Comparison of ENCODE assay signal across 8 cellular contexts in the genomic region with DNA sequence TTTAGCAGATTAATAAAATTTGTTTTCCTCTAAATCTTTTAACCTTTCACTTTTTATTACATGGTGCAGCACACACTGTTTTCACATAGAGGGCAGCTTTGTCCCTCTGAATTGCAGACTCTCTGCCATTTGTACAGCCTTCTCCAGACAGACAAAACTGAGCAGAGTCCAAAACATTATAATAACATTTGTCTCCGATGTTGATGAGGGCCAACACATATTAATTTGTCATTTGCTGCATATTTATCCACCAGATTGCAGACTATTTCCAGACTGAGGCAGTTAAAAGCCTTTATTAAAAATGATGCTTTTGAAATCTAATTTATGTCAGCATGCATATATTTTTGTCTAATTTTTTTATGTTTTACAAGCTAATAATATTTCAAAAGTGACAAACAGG.
DNase-seq lines count a peak whose midpoint lies in the region; ATAC-seq and TF ChIP-seq lines count a peak whose summit lies in the region.

No MANE protein-coding gene starts in this region.

- H3K27ac Mint-ChIP-seq in endodermal cell (no peak overlapping the region), osteocyte (ENCODE audit: unreplicated experiment) (no peak overlapping the region)

- WGBS in endodermal cell (ENCODE audit: insufficient coverage in 1 of 2, insufficient read length in 1 of 2), 2 experiments, result 65% methylated on average over 1 of the region's 1 CpG; no CpG with 5 or more reads in 1 of the 2 experiments
- 6% methylated on average over 1 of the region's 1 CpG for WGBS in prostate gland

- TF ChIP-seq RAD21 in Ishikawa (IDR thresholded peaks at IDR 0.05; ENCODE audit: low read depth), result peak; percentile 40; the same call in 1 of the 2 replicates

- peak; percentile 63 for DNase-seq in NCI-H82 (lab: John Stamatoyannopoulos, UW)
- no peak for DNase-seq in endodermal cell
- no peak for DNase-seq in osteocyte (ENCODE audit: extremely low spot score, unreplicated experiment)
- DNase-seq in mucosa of gallbladder (ENCODE audit: low spot score), result no peak
- no peak for DNase-seq in upper lobe of right lung
- no peak for DNase-seq in stimulated activated CD4-positive, alpha-beta T cell treated with anti-CD3 and anti-CD28 coated beads, Interleukin-15, amount 100 ng/mL, for 24 hours
- DNase-seq in prostate gland (ENCODE audit: low spot score), result no peak

- intact Hi-C loops in upper lobe of right lung (cut with DNase I) (no loop called here), prostate gland (cut with DNase I) (no loop called here)

- H3K36me3 Mint-ChIP-seq in endodermal cell (ENCODE audit: low read depth) (peaks cover 3% of the 10 kb centered on the region), osteocyte (ENCODE audit: unreplicated experiment) (no peaks in the 10 kb centered on the region)

- H3K4me1 ChIP-seq in endodermal cell (ENCODE audit: control insufficient read depth, insufficient read depth, low read length), result no peaks in the 10 kb centered on the region
- no peaks in the 10 kb centered on the region for H3K4me1 ChIP-seq in upper lobe of right lung
- no peaks in the 10 kb centered on the region for H3K4me1 ChIP-seq in prostate gland (replicated peaks)

- H3K9me3 ChIP-seq in endodermal cell (ENCODE audit: control insufficient read depth, low read length) (peaks cover 26% of the 10 kb centered on the region), upper lobe of right lung (no peaks in the 10 kb centered on the region), prostate gland (no peaks in the 10 kb centered on the region)

- H3K27me3 ChIP-seq in endodermal cell (ENCODE audit: control insufficient read depth, insufficient read depth, low read length, poor library complexity, severe bottlenecking) (no peaks in the 10 kb centered on the region), upper lobe of right lung (no peaks in the 10 kb centered on the region), prostate gland (replicated peaks; ENCODE audit: insufficient read depth) (no peaks in the 10 kb centered on the region)

- peaks cover 19% of the 10 kb centered on the region for H3K9me3 Mint-ChIP-seq in endodermal cell
- H3K9me3 Mint-ChIP-seq in osteocyte (ENCODE audit: unreplicated experiment), result peaks cover 11% of the 10 kb centered on the region

- H3K27me3 Mint-ChIP-seq in endodermal cell (ENCODE audit: insufficient read depth) (no peaks in the 10 kb centered on the region), osteocyte (ENCODE audit: unreplicated experiment) (no peaks in the 10 kb centered on the region)

- H3K4me3 ChIP-seq in endodermal cell (ENCODE audit: low read length), result no peak overlapping the region
- no peak overlapping the region for H3K4me3 ChIP-seq in upper lobe of right lung
- H3K4me3 ChIP-seq in prostate gland, result no peak overlapping the region

- no peak overlapping the region for H3K27ac ChIP-seq in endodermal cell (ENCODE audit: low read depth, low read length)
- H3K27ac ChIP-seq in upper lobe of right lung, result no peak overlapping the region
- no peak overlapping the region for H3K27ac ChIP-seq in prostate gland

- H3K4me1 Mint-ChIP-seq in endodermal cell (no peaks in the 10 kb centered on the region), osteocyte (ENCODE audit: unreplicated experiment) (peaks cover 22% of the 10 kb centered on the region)

- TF ChIP-seq CTCF in endodermal cell (conservative IDR thresholded peaks at IDR 0.05), result peak; percentile 66
- peak; percentile 72 for TF ChIP-seq CTCF in osteocyte (IDR thresholded peaks at IDR 0.05)
- no peak for TF ChIP-seq CTCF in upper lobe of right lung (IDR thresholded peaks at IDR 0.05)
- TF ChIP-seq CTCF in prostate gland (IDR thresholded peaks at IDR 0.05), result peak in 2 of 4 experiments; percentile 22 to 23

- ATAC-seq in upper lobe of right lung, result no peak

- TF ChIP-seq EP300 in Ishikawa (IDR thresholded peaks at IDR 0.05; ENCODE audit: borderline replicate concordance), result no peak

- H3K4me3 Mint-ChIP-seq in endodermal cell (no peak overlapping the region), osteocyte (ENCODE audit: unreplicated experiment) (no peak overlapping the region)

- no peaks in the 10 kb centered on the region for H3K36me3 ChIP-seq in endodermal cell (ENCODE audit: control insufficient read depth, insufficient read depth, low read length)
- no peaks in the 10 kb centered on the region for H3K36me3 ChIP-seq in upper lobe of right lung
- H3K36me3 ChIP-seq in prostate gland, result no peaks in the 10 kb centered on the region

- TF ChIP-seq POLR2A in prostate gland (IDR thresholded peaks at IDR 0.05), result no peak

- H3K9ac ChIP-seq in endodermal cell (ENCODE audit: extremely low read depth, low read length, poor library complexity, severe bottlenecking), result no peak overlapping the region

TF ChIP-seq in Ishikawa, 13 proteins besides CTCF, POLR2A, EP300 and RAD21:
- no peak for TF ChIP-seq CEBPB (IDR thresholded peaks at IDR 0.05)
- TF ChIP-seq FOXM1 (IDR thresholded peaks at IDR 0.05; ENCODE audit: borderline replicate concordance, low read depth), result no peak
- no peak for TF ChIP-seq TEAD4 (IDR thresholded peaks at IDR 0.05)
